Comparison of ENCODE assay signal across 9 cellular contexts in the genomic region with DNA sequence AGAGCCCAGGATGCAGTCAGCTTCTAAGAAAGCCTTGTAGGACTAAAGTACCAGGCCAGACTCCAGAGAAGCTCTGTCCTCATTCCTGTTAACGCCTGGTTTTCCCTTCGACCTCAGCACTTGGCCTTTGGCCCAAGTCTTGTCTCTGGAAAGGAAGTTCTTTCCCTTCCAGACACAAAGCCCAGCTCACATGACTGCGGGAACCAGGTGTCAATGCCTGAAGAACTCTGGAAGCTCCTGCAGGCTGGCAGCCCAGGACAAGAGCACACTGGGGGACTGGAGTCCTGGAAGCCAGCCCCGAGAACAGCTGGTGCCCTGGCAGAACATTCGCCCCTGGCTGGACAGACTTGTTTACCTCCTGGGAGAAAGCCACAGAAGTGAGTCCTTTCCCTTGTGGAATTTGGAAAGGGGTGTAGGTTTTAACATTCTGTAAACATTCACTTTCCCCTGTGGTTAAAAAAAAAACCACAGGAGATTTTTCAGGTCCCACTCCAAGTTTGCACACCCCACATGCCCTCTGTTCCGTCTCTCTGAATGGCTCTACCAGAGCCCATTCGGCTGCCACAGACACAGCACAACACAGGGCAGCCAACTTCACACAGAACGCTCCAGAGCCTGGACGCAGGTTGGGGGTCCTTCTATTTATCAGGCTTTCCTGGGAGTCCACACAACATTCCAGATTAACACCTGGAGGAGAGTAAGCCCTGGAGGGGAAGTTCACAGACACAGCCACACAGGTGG. TPM values are rescaled to one million over a fixed set of nuclear protein-coding genes. Genes with fewer than 3 reads are reported as not detected.
DNase-seq lines count a peak whose midpoint lies in the region; ATAC-seq and TF ChIP-seq lines count a peak whose summit lies in the region.
"Had no signal": no experiment of that assay in that cellular context is flagged by ENCODE, and none has a peak within 500 bp of the region (broad histone marks: within the 10 kb centered on the region; RNA-seq: fewer than 3 reads in every experiment).

No MANE protein-coding gene starts in this region.

- no peak for TF ChIP-seq CTCF in left lung (IDR thresholded peaks at IDR 0.05)

- ATAC-seq in central memory CD8-positive, alpha-beta T cell (replicated peaks; ENCODE audit: extremely low read depth, poor library complexity, severe bottlenecking): no peak
- ATAC-seq in left lung: peak; percentile 60
- ATAC-seq in HG02840 (IDR thresholded peaks at IDR 0.05; ENCODE audit: low FRiP score, unreplicated experiment): no peak
- no peak for ATAC-seq in HG02970 (IDR thresholded peaks at IDR 0.05; ENCODE audit: low FRiP score, unreplicated experiment)

- no peaks in the 10 kb centered on the region for H3K27me3 ChIP-seq in left lung

- H3K27me3 Mint-ChIP-seq in central memory CD8-positive, alpha-beta T cell: no peaks in the 10 kb centered on the region

- no peaks in the 10 kb centered on the region for H3K36me3 ChIP-seq in left lung

- H3K4me1 Mint-ChIP-seq in central memory CD8-positive, alpha-beta T cell: peaks cover 62% of the 10 kb centered on the region

- H3K9me3 Mint-ChIP-seq in central memory CD8-positive, alpha-beta T cell: no peaks in the 10 kb centered on the region

- H3K36me3 Mint-ChIP-seq in central memory CD8-positive, alpha-beta T cell (ENCODE audit: insufficient read depth): peaks cover 14% of the 10 kb centered on the region

- H3K9me3 ChIP-seq in left lung: no peaks in the 10 kb centered on the region

- peaks cover 55 to 87% of the 10 kb centered on the region in 2 donors for H3K4me1 ChIP-seq in left lung

- intact Hi-C loops in left lung (cut with DNase I): no loop called here

- no peak overlapping the region for H3K4me3 Mint-ChIP-seq in central memory CD8-positive, alpha-beta T cell

- DNase-seq in M059J (ENCODE audit: low read depth): peak; percentile 67
- no peak for DNase-seq in central memory CD8-positive, alpha-beta T cell (ENCODE audit: low spot score in 2 of 2)
- DNase-seq in left lung: peak; percentile 81 to 85
- peak; percentile 83 for DNase-seq in superior temporal gyrus (ENCODE audit: extremely low spot score)
- no peak for DNase-seq in NCI-H345 (lab: John Stamatoyannopoulos, UW)
- DNase-seq in T-helper 1 cell: no peak

- H3K27ac ChIP-seq in left lung: peak overlapping the region; percentile 67 to 75
- H3K27ac ChIP-seq: SK-N-MC had no signal

- H3K27ac Mint-ChIP-seq in central memory CD8-positive, alpha-beta T cell (ENCODE audit: low read depth): peak overlapping the region; percentile 32

- no peak overlapping the region for H3K4me3 ChIP-seq in left lung
- H3K4me3 ChIP-seq: SK-N-MC had no signal

RNA-seq across cellular contexts. Expression of a gene that starts 18.1 kb away (rescaled TPM):
- total RNA-seq in M059J (2014; rRNA removed; shearing (Covaris generic)): 0.17 and 0.32 TPM in 2 replicates
- 10 to 100 TPM; 26.6 to 40.7 TPM for total RNA-seq in left lung

RNA-seq across cellular contexts. Expression of a gene that starts 42.1 kb away (rescaled TPM):
- total RNA-seq in M059J (2014; rRNA removed; shearing (Covaris generic)): 0.32 TPM in 1 of 2 replicates, not detected in the other
- total RNA-seq in left lung: not detected

RNA-seq across cellular contexts. Expression of a gene that starts 47.3 kb away (rescaled TPM):
- 129 and 214 TPM in 2 replicates for total RNA-seq in M059J (2014; rRNA removed; shearing (Covaris generic))
- 10 to 100 TPM; 82.5 to 83.6 TPM for total RNA-seq in left lung

Comparison
In these comparisons a context has a peak if more than half of its experiments do, and no peak if none do; other contexts are left out.
1. DNase-seq: peak in M059J (single experiment), left lung (2 of 2) and superior temporal gyrus (single experiment); none in central memory CD8-positive, alpha-beta T cell (0 of 2), NCI-H345 (single experiment) and T-helper 1 cell (0 of 5).
2. RNA of a gene that starts 18.1 kb away (total RNA-seq): 26.6 to 40.7 TPM in left lung; 0.17 to 0.32 TPM in M059J; every median in the first group is over 10 times any median in the second.